ENCODE assay signal across 8 cellular contexts in the genomic region with DNA sequence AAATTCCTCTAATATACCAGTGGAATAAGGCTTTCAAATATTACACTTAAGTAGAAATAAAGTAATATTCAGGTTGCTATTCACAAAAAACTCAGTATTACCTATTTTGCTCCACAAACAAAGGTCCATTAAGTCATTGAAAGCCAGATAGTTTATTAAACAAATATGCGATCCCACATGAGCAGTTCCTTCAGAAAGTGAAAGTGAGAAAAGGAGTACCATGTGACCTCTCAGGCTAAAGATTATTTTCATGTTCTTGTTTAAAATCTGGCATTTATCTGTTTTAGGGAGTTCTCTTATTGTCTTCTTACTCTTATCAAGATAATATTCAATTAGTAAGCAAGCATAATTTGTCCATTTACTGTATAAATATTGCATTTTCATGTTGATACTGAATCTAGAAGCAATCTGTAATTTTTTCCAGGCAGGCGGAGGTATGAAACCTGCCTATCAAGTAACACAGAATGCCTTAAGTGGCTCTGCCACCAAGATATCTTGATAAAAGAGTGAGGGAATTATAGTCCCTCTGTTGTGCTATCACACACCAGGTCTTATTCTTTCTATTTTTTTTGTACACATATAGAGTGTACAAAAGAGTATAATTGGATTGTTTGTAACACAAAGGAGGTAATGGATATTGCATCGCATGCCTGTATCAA. TPM values are rescaled to one million over a fixed set of nuclear protein-coding genes. Genes with fewer than 3 reads are reported as not detected.
DNase-seq lines count a peak whose midpoint lies in the region; ATAC-seq and TF ChIP-seq lines count a peak whose summit lies in the region.

No MANE protein-coding gene starts in this region.

- TF ChIP-seq CTCF in natural killer cell (IDR thresholded peaks at IDR 0.05) = no peak

- DNase-seq in CD1c-positive myeloid dendritic cell (ENCODE audit: extremely low spot score) (peak; percentile 35), OCI-M1 (lab: John Stamatoyannopoulos, UW) (peak; percentile 73), left lobe of liver (ENCODE audit: low spot score) (no peak), occipital lobe (lab: John Stamatoyannopoulos, UW) (no peak), NCI-H1092 (lab: John Stamatoyannopoulos, UW) (no peak), natural killer cell (no peak)
- no peak for DNase-seq in activated T-helper 1 cell treated with anti-CD3 and anti-CD28 coated beads, Interleukin-12 subunit alpha, Interleukin-12 subunit beta, Interleukin-2, Interleukin-4 antibody, amounts not matched to agents 30 ng/mL and 10 ng/mL and 1 ng/mL, durations not matched to agents 14 hours and 24 hours and 36 hours (ENCODE audit: low spot score)

- H3K4me3 Mint-ChIP-seq in activated T-helper 1 cell treated with anti-CD3 and anti-CD28 coated beads, Interleukin-12 subunit alpha, Interleukin-12 subunit beta, Interleukin-2, Interleukin-4 antibody, amounts not matched to agents 30 ng/mL and 10 ng/mL and 1 ng/mL, durations not matched to agents 14 hours and 24 hours and 36 hours = no peak overlapping the region
- H3K4me3 Mint-ChIP-seq in natural killer cell = no peak overlapping the region

- peaks cover 1% of the 10 kb centered on the region for H3K27me3 Mint-ChIP-seq in activated T-helper 1 cell treated with anti-CD3 and anti-CD28 coated beads, Interleukin-12 subunit alpha, Interleukin-12 subunit beta, Interleukin-2, Interleukin-4 antibody, amounts not matched to agents 30 ng/mL and 10 ng/mL and 1 ng/mL, durations not matched to agents 14 hours and 24 hours and 36 hours (ENCODE audit: insufficient read depth)
- no peaks in the 10 kb centered on the region for H3K27me3 Mint-ChIP-seq in natural killer cell (ENCODE audit: low read depth in 2 of 2)

- H3K36me3 Mint-ChIP-seq in activated T-helper 1 cell treated with anti-CD3 and anti-CD28 coated beads, Interleukin-12 subunit alpha, Interleukin-12 subunit beta, Interleukin-2, Interleukin-4 antibody, amounts not matched to agents 30 ng/mL and 10 ng/mL and 1 ng/mL, durations not matched to agents 14 hours and 24 hours and 36 hours (ENCODE audit: low read depth) = no peaks in the 10 kb centered on the region
- no peaks in the 10 kb centered on the region for H3K36me3 Mint-ChIP-seq in natural killer cell

- peak; percentile 61 for ATAC-seq in GM21447 (IDR thresholded peaks at IDR 0.05; ENCODE audit: unreplicated experiment)
- ATAC-seq in left lobe of liver = peak; percentile 90
- no peak for ATAC-seq in natural killer cell

- H3K27ac Mint-ChIP-seq in activated T-helper 1 cell treated with anti-CD3 and anti-CD28 coated beads, Interleukin-12 subunit alpha, Interleukin-12 subunit beta, Interleukin-2, Interleukin-4 antibody, amounts not matched to agents 30 ng/mL and 10 ng/mL and 1 ng/mL, durations not matched to agents 14 hours and 24 hours and 36 hours = no peak overlapping the region
- H3K27ac Mint-ChIP-seq in natural killer cell = no peak overlapping the region

- no peaks in the 10 kb centered on the region for H3K9me3 Mint-ChIP-seq in activated T-helper 1 cell treated with anti-CD3 and anti-CD28 coated beads, Interleukin-12 subunit alpha, Interleukin-12 subunit beta, Interleukin-2, Interleukin-4 antibody, amounts not matched to agents 30 ng/mL and 10 ng/mL and 1 ng/mL, durations not matched to agents 14 hours and 24 hours and 36 hours
- H3K9me3 Mint-ChIP-seq in natural killer cell = peaks cover 0 to 2% of the 10 kb centered on the region in 2 donors

- intact Hi-C loops in activated T-helper 1 cell treated with anti-CD3 and anti-CD28 coated beads, Interleukin-12 subunit alpha, Interleukin-12 subunit beta, Interleukin-2, Interleukin-4 antibody, amounts not matched to agents 30 ng/mL and 10 ng/mL and 1 ng/mL, durations not matched to agents 14 hours and 24 hours and 36 hours (cut with micrococcal nuclease) = no loop called here
- intact Hi-C loops in natural killer cell (cut with micrococcal nuclease) = no loop called here

- no peaks in the 10 kb centered on the region for H3K4me1 Mint-ChIP-seq in activated T-helper 1 cell treated with anti-CD3 and anti-CD28 coated beads, Interleukin-12 subunit alpha, Interleukin-12 subunit beta, Interleukin-2, Interleukin-4 antibody, amounts not matched to agents 30 ng/mL and 10 ng/mL and 1 ng/mL, durations not matched to agents 14 hours and 24 hours and 36 hours (ENCODE audit: low read depth)
- no peaks in the 10 kb centered on the region for H3K4me1 Mint-ChIP-seq in natural killer cell

RNA-seq across cellular contexts. Expression of a gene that starts 20.1 kb away (rescaled TPM):
- total RNA-seq in left lobe of liver (not detected), occipital lobe (not detected), natural killer cell (not detected)
- not detected in 2 replicates for total RNA-seq in activated T-helper 1 cell treated with anti-CD3 and anti-CD28 coated beads, Interleukin-12 subunit alpha, Interleukin-12 subunit beta, Interleukin-2, Interleukin-4 antibody, amounts not matched to agents 30 ng/mL and 10 ng/mL and 1 ng/mL, durations not matched to agents 14 hours and 24 hours and 36 hours

Comparison
In these comparisons a context has a peak if more than half of its experiments do, and no peak if none do; other contexts are left out.
1. DNase-seq: peak in CD1c-positive myeloid dendritic cell (single experiment) and OCI-M1 (single experiment); none in left lobe of liver (single experiment), occipital lobe (single experiment), activated T-helper 1 cell treated with anti-CD3 and anti-CD28 coated beads, Interleukin-12 subunit alpha, Interleukin-12 subunit beta, Interleukin-2, Interleukin-4 antibody, amounts not matched to agents 30 ng/mL and 10 ng/mL and 1 ng/mL, durations not matched to agents 14 hours and 24 hours and 36 hours (single experiment), NCI-H1092 (single experiment) and natural killer cell (single experiment).
2. ATAC-seq: peak in GM21447 (single experiment) and left lobe of liver (single experiment); none in natural killer cell (0 of 3).